9 cellular contexts compared by ENCODE assay signal in genomic region chr1:9626201-9626608, GRCh38.
DNase-seq lines count a peak whose midpoint lies in the region; ATAC-seq lines count a peak whose summit lies in the region.
"Had no signal": no experiment of that assay in that cellular context is flagged by ENCODE, and none has a peak within 500 bp of the region (broad histone marks: within the 10 kb centered on the region; RNA-seq: fewer than 3 reads in every experiment).

No MANE protein-coding gene starts in this region.

- peak; percentile 46 for ATAC-seq in HG03066 (IDR thresholded peaks at IDR 0.05; ENCODE audit: low read depth, unreplicated experiment)

- peak; percentile 19 for DNase-seq in stimulated activated CD4-positive, alpha-beta T cell treated with anti-CD3 and anti-CD28 coated beads, Interleukin-4, amount 100 ng/mL, for 24 hours
- DNase-seq in stimulated activated CD4-positive, alpha-beta T cell treated with anti-CD3 and anti-CD28 coated beads, Interleukin-1b, Interleukin-23, amount 100 ng/mL, for 48 hours, result no peak
- peak; percentile 42 to 55 for DNase-seq in activated T-cell treated with anti-CD3 and anti-CD28 coated beads, Interleukin-2, amount 50 U/mL, for 48 hours
- DNase-seq in HK-2 (ENCODE audit: unreplicated experiment) (no peak), NOMO-1 treated with dmso at 0.1 percent for 144 hours (lab: John Stamatoyannopoulos, UW; ENCODE audit: unreplicated experiment) (no peak), NCI-H446 treated with DMSO at 0.1 percent for 48 hours (lab: John Stamatoyannopoulos, UW) (no peak), NCI-H2029 (lab: John Stamatoyannopoulos, UW) (no peak)
- DNase-seq: NCI-H187 treated with DMSO at 0.1 percent for 48 hours had no signal

Comparison
In these comparisons a context has a peak if more than half of its experiments do, and no peak if none do; other contexts are left out.
1. DNase-seq: peak in stimulated activated CD4-positive, alpha-beta T cell treated with anti-CD3 and anti-CD28 coated beads, Interleukin-4, amount 100 ng/mL, for 24 hours (single experiment) and activated T-cell treated with anti-CD3 and anti-CD28 coated beads, Interleukin-2, amount 50 U/mL, for 48 hours (2 of 2); none in stimulated activated CD4-positive, alpha-beta T cell treated with anti-CD3 and anti-CD28 coated beads, Interleukin-1b, Interleukin-23, amount 100 ng/mL, for 48 hours (single experiment), HK-2 (single experiment), NOMO-1 treated with dmso at 0.1 percent for 144 hours (single experiment), NCI-H446 treated with DMSO at 0.1 percent for 48 hours (single experiment) and NCI-H2029 (single experiment).